20 cellular contexts compared by ENCODE assay signal in the genomic region with DNA sequence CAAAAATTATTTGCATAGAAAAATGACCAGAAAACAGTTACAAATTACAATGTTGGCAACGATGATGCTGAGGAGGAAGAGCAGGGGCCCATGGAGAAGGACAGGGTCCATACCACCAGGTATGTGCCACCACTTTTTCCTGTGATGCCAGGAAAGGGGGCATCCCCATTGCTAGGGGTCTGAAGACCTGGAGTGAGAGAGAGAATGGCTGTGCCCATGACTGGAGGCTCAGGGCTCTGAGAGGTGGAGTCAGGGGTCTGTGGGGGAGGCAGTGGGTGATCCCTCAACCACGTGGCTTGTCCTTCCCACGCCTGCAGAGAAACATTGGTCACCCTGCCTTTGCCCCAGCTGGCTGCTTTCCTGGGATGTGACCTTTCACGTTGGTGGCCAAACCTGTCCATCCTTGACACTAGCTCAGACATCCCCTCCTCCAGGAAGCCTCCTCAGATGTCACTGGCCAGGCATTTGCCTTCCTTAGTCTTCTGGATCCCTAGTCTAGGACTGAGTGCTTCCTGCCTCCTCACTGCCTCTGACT. TPM values are rescaled to one million over a fixed set of nuclear protein-coding genes. Genes with fewer than 3 reads are reported as not detected.
DNase-seq lines count a peak whose midpoint lies in the region; ATAC-seq, FAIRE-seq and TF ChIP-seq lines count a peak whose summit lies in the region.
"Had no signal": no experiment of that assay in that cellular context is flagged by ENCODE, and none has a peak within 500 bp of the region (broad histone marks: within the 10 kb centered on the region; RNA-seq: fewer than 3 reads in every experiment).

No MANE protein-coding gene starts in this region.

- H3K27ac ChIP-seq in BLaER1 (no peak overlapping the region), K562 (ENCODE audit: extremely low read depth, low read depth, low read length) (no peak overlapping the region), mesenchymal stem cell (ENCODE audit: low read length, poor library complexity, severe bottlenecking) (no peak overlapping the region)
- H3K27ac ChIP-seq in CD8-positive, alpha-beta T cell (ENCODE audit: low read depth, low read length), result no peak overlapping the region

- no peaks in the 10 kb centered on the region for H3K27me3 ChIP-seq in BLaER1
- no peaks in the 10 kb centered on the region for H3K27me3 ChIP-seq in CD8-positive, alpha-beta T cell (ENCODE audit: insufficient read depth, low read length)
- H3K27me3 ChIP-seq in K562 (ENCODE audit: control insufficient read depth in 2 of 2, insufficient read depth in 2 of 2, low read length in 2 of 2), result no peaks in the 10 kb centered on the region
- H3K27me3 ChIP-seq in mesenchymal stem cell (ENCODE audit: control insufficient read depth in 1 of 2, insufficient read depth in 1 of 2, low read length in 2 of 2), result no peaks in the 10 kb centered on the region

- H3K79me1 ChIP-seq in mesenchymal stem cell (replicated peaks; ENCODE audit: low read length, poor library complexity, severe bottlenecking), result no peaks in the 10 kb centered on the region

- H2BK120ac ChIP-seq in mesenchymal stem cell (ENCODE audit: low read depth, low read length), result no peak overlapping the region

- no peak overlapping the region for H2AK5ac ChIP-seq in mesenchymal stem cell (ENCODE audit: low read length, severe bottlenecking)

- H3K4me3 ChIP-seq in BLaER1 (no peak overlapping the region), K562 (no peak overlapping the region), mesenchymal stem cell (ENCODE audit: insufficient read depth in 1 of 2, low read depth in 1 of 2, low read length in 2 of 2) (no peak overlapping the region)
- no peak overlapping the region for H3K4me3 ChIP-seq in CD8-positive, alpha-beta T cell (ENCODE audit: low read depth, low read length)

- no peak for DNase-seq in CD8-positive, alpha-beta T cell
- peak in 2 of 4 experiments; percentile 32 to 34 for DNase-seq in K562 (ENCODE audit: extremely low read depth in 1 of 4, low spot score in 3 of 4)
- no peak for DNase-seq in mesenchymal stem cell
- DNase-seq in NCI-H2107 (lab: John Stamatoyannopoulos, UW), result no peak
- no peak for DNase-seq in foreskin melanocyte
- DNase-seq in SKM-1 (lab: John Stamatoyannopoulos, UW; ENCODE audit: unreplicated experiment), result no peak
- DNase-seq: ACHN; AML-193; CD4-positive, CD25-positive, alpha-beta regulatory T cell; EL; Karpas-422; MM.1S; NCI-H1105; NCI-H1694 treated with DMSO at 0.1 percent for 48 hours; NCI-H526 treated with DMSO at 0.1 percent for 48 hours; NK-92 treated with Interleukin-12 subunit alpha and Interleukin-12 subunit beta, amount 100 ng/mL, for 24 hours; RPMI8226; SIG-M5 had no signal

- no peak overlapping the region for H2BK15ac ChIP-seq in mesenchymal stem cell (ENCODE audit: low read depth, poor library complexity, severe bottlenecking)

- TF ChIP-seq EP300 in K562 (IDR thresholded peaks at IDR 0.05; ENCODE audit: low read length), result no peak

- intact Hi-C loops in CD8-positive, alpha-beta T cell (cut with DNase I, micrococcal nuclease), result no loop called here
- intact Hi-C loops in K562 (cut with micrococcal nuclease), result loop anchor here (5.0 to 10.0 kb wide), 2 partner anchors 50 to 77 kb away; partner anchors contain the start of gene SOCS1

- CTCF ChIA-PET in CD8-positive, alpha-beta T cell (lab: Charles Lee), result no interaction called here
- CTCF ChIA-PET in K562 (lab: Yijun Ruan, JAX; ENCODE audit: low intra/inter-chr PET ratio), result no interaction called here

- no peak for TF ChIP-seq RAD21 in K562 (CRISPR knock-in tag; conservative IDR thresholded peaks at IDR 0.05 in 1 of 2, IDR thresholded peaks at IDR 0.05 in 1 of 2)

- H3K4me1 Mint-ChIP-seq in CD8-positive, alpha-beta T cell (ENCODE audit: low read depth), result peaks cover 12% of the 10 kb centered on the region

- H3K23ac ChIP-seq in mesenchymal stem cell (ENCODE audit: low read length in 2 of 2), result no peak overlapping the region

- no peak overlapping the region for H3K9ac ChIP-seq in BLaER1
- no peak overlapping the region for H3K9ac ChIP-seq in K562 (ENCODE audit: insufficient read depth in 1 of 2, low read depth in 2 of 2, low read length in 2 of 2)
- H3K9ac ChIP-seq in mesenchymal stem cell (ENCODE audit: low read length), result no peak overlapping the region

- H2AFZ ChIP-seq in K562 (ENCODE audit: low read depth, low read length), result no peak overlapping the region
- H2AFZ ChIP-seq in mesenchymal stem cell (ENCODE audit: low read depth, low read length), result no peak overlapping the region

- H3K4me2 ChIP-seq in BLaER1 (peak overlapping the region; percentile 87), K562 (ENCODE audit: insufficient read depth, low read length) (no peak overlapping the region), mesenchymal stem cell (ENCODE audit: low read length, poor library complexity, severe bottlenecking) (no peak overlapping the region)

- no peak overlapping the region for H4K91ac ChIP-seq in mesenchymal stem cell (ENCODE audit: low read length)

- H3K18ac ChIP-seq in mesenchymal stem cell (ENCODE audit: low read depth in 1 of 2, low read length in 2 of 2), result peak overlapping the region in 1 of 2 experiments; percentile 23

- POLR2A ChIA-PET in CD8-positive, alpha-beta T cell (lab: Charles Lee), result interaction anchor here (0.9 kb wide), 1 partner anchor 10 kb away, joined by 3 read pairs; no protein-coding TSS in a partner anchor
- POLR2A ChIA-PET in K562 (lab: Yijun Ruan, JAX), result interaction anchor here (1.0 to 1.1 kb wide), 2 partner anchors 13 to 143 kb away, joined by 3 to 9 read pairs; no protein-coding TSS in a partner anchor

- H3K4me1 ChIP-seq in BLaER1 (peaks cover 76% of the 10 kb centered on the region), K562 (replicated peaks in 1 of 2; ENCODE audit: control insufficient read depth in 2 of 2, insufficient read depth in 2 of 2, low read length in 2 of 2) (peaks cover 29 to 43% of the 10 kb centered on the region in 2 experiments), mesenchymal stem cell (ENCODE audit: control insufficient read depth, insufficient read depth, low read depth, low read length) (peaks cover 39% of the 10 kb centered on the region)
- H3K4me1 ChIP-seq in CD8-positive, alpha-beta T cell (ENCODE audit: insufficient read depth, low read length), result no peaks in the 10 kb centered on the region

- in situ Hi-C loops in K562 (cut with MboI), result no loop called here

- H3K4me3 Mint-ChIP-seq in CD8-positive, alpha-beta T cell, result no peak overlapping the region
- H3K4me3 Mint-ChIP-seq: CD4-positive, CD25-positive, alpha-beta regulatory T cell had no signal

- no TSS peak for BruUV-seq in K562 (replicated peaks; lab: Mats Ljungman, UMichigan)

- no peak overlapping the region for H4K8ac ChIP-seq in mesenchymal stem cell (ENCODE audit: low read length)

- H3K79me2 ChIP-seq in K562 (ENCODE audit: control insufficient read depth, insufficient read depth, low read length), result no peaks in the 10 kb centered on the region

- H3K9me1 ChIP-seq in K562 (ENCODE audit: control insufficient read depth, insufficient read depth, low read length), result no peaks in the 10 kb centered on the region

- H3K36me3 ChIP-seq in BLaER1 (no peaks in the 10 kb centered on the region), K562 (ENCODE audit: control insufficient read depth, insufficient read depth, low read length) (no peaks in the 10 kb centered on the region), mesenchymal stem cell (ENCODE audit: control insufficient read depth in 1 of 2, insufficient read depth in 2 of 2, low read depth in 1 of 2, low read length in 2 of 2) (no peaks in the 10 kb centered on the region)
- H3K36me3 ChIP-seq in CD8-positive, alpha-beta T cell (ENCODE audit: insufficient read depth, low read length), result no peaks in the 10 kb centered on the region

- peaks cover 14% of the 10 kb centered on the region for H3K9me3 ChIP-seq in BLaER1
- H3K9me3 ChIP-seq in CD8-positive, alpha-beta T cell (ENCODE audit: low read length), result no peaks in the 10 kb centered on the region
- peaks cover 13% of the 10 kb centered on the region for H3K9me3 ChIP-seq in K562 (replicated peaks; ENCODE audit: control insufficient read depth, insufficient read depth, low read depth, low read length)
- peaks cover 8% of the 10 kb centered on the region for H3K9me3 ChIP-seq in mesenchymal stem cell (ENCODE audit: control insufficient read depth, low read length)

- 20% methylated on average over 4 of the region's 4 CpGs for WGBS in K562 (ENCODE audit: insufficient coverage, low coverage, missing lambda C conversion rate)
- 71% methylated on average over 4 of the region's 4 CpGs for WGBS in mesenchymal stem cell

- no peaks in the 10 kb centered on the region for H3K27me3 Mint-ChIP-seq in CD8-positive, alpha-beta T cell (ENCODE audit: low read depth)
- H3K27me3 Mint-ChIP-seq: CD4-positive, CD25-positive, alpha-beta regulatory T cell had no signal

- H3K4ac ChIP-seq in mesenchymal stem cell (ENCODE audit: low read depth in 1 of 2, low read length in 2 of 2), result no peak overlapping the region

- no peak overlapping the region for H2BK5ac ChIP-seq in mesenchymal stem cell (ENCODE audit: low read depth, low read length, poor library complexity, severe bottlenecking)

- no peak for ATAC-seq in CD8-positive, alpha-beta T cell
- no peak for ATAC-seq in K562

- no peaks in the 10 kb centered on the region for H3K9me3 Mint-ChIP-seq in CD8-positive, alpha-beta T cell

- no peak overlapping the region for H3K14ac ChIP-seq in mesenchymal stem cell (ENCODE audit: low read length in 2 of 2)

- no peaks in the 10 kb centered on the region for H3K36me3 Mint-ChIP-seq in CD8-positive, alpha-beta T cell
- H3K36me3 Mint-ChIP-seq: CD4-positive, CD25-positive, alpha-beta regulatory T cell had no signal

- H4K20me1 ChIP-seq in BLaER1 (no peaks in the 10 kb centered on the region), K562 (replicated peaks; ENCODE audit: control insufficient read depth, insufficient read depth, low read length) (no peaks in the 10 kb centered on the region)

- no peak for TF ChIP-seq POLR2A in K562 (conservative IDR thresholded peaks at IDR 0.05)

- peak overlapping the region; percentile 45 to 49 for H2BK12ac ChIP-seq in mesenchymal stem cell (ENCODE audit: low read length in 2 of 2)

- no peak for TF ChIP-seq CTCF in CD8-positive, alpha-beta T cell (IDR thresholded peaks at IDR 0.05)
- TF ChIP-seq CTCF in K562 (IDR thresholded peaks at IDR 0.05 in 2 of 3, conservative IDR thresholded peaks at IDR 0.05 in 1 of 3; ENCODE audit: insufficient read depth in 2 of 3, low read depth in 1 of 3, low read length in 3 of 3), result no peak

- FAIRE-seq in K562 (lab: Jason Lieb, UNC), result no peak
- FAIRE-seq: H54 had no signal

- H3K27ac Mint-ChIP-seq in CD8-positive, alpha-beta T cell, result peak overlapping the region; percentile 37

RNA-seq across cellular contexts. Expression of gene SOCS1, which starts 51.4 kb away (rescaled TPM):
- 10 to 100 TPM; 74.5 to 75.6 TPM for total RNA-seq in CD8-positive, alpha-beta T cell
- 6.9 and 32.4 TPM in 2 replicates for total RNA-seq in K562 (2011; cell fraction: chromatin; rRNA removed; ENCODE audit: low replicate concordance)
- 49.0 and 69.4 TPM in 2 replicates for total RNA-seq in K562 (2011; cell fraction: nucleolus; rRNA removed)
- total RNA-seq in K562 (2011; cell fraction: nucleoplasm; rRNA removed), result 25.5 and 31.5 TPM in 2 replicates
- 2.9 and 3.3 TPM in 2 replicates for total RNA-seq in K562 (2014; rRNA removed)
- total RNA-seq in K562 (2014; rRNA removed; fragmentation: Illumina TruSeq; extraction: Trizol), result 0.29 and 0.44 TPM in 2 replicates
- total RNA-seq in K562 (2015; rRNA removed; fragmentation: Illumina TruSeq; extraction: Trizol), result 1.8 and 2.3 TPM in 2 replicates
- 7.1 and 7.5 TPM in 2 replicates for total RNA-seq in K562 (2021)
- 3.8 and 6.4 TPM in 2 replicates for polyA plus RNA-seq in K562 (2011; rRNA removed)
- 11.2 and 23.7 TPM in 2 replicates for polyA plus RNA-seq in K562 (2011; cell fraction: cytosol; rRNA removed)
- polyA plus RNA-seq in K562 (2011; cell fraction: nucleus; rRNA removed), result 30.0 and 38.3 TPM in 2 replicates
- 8.5 and 19.6 TPM in 2 replicates for polyA plus RNA-seq in K562 (2012)
- 1.1 and 1.4 TPM in 2 replicates for polyA plus RNA-seq in K562 (2014; fragmentation: Illumina TruSeq; extraction: Trizol)
- under 1 TPM; 0.04 to 0.10 TPM for polyA plus RNA-seq in K562 (2014; fragmentation: Nextera tagmentation; extraction: Ambion mirVana)
- 6.2 and 7.2 TPM in 2 replicates for polyA plus RNA-seq in K562 (2014; rRNA removed)
- polyA minus RNA-seq in K562 (2011; rRNA and poly(A)+ RNA removed), result 1.2 and 1.6 TPM in 2 replicates
- 6.1 and 17.1 TPM in 2 replicates for polyA minus RNA-seq in K562 (2011; cell fraction: cytosol; rRNA and poly(A)+ RNA removed)
- polyA minus RNA-seq in K562 (2011; cell fraction: nucleus; rRNA and poly(A)+ RNA removed), result 33.7 and 41.5 TPM in 2 replicates
- polyA plus RNA-seq in mesenchymal stem cell (2013, experiment 1 of 2), result 22.8 TPM
- polyA plus RNA-seq in mesenchymal stem cell (2013, experiment 2 of 2), result 21.9 TPM
